20 cellular contexts compared by ENCODE assay signal in the genomic region with DNA sequence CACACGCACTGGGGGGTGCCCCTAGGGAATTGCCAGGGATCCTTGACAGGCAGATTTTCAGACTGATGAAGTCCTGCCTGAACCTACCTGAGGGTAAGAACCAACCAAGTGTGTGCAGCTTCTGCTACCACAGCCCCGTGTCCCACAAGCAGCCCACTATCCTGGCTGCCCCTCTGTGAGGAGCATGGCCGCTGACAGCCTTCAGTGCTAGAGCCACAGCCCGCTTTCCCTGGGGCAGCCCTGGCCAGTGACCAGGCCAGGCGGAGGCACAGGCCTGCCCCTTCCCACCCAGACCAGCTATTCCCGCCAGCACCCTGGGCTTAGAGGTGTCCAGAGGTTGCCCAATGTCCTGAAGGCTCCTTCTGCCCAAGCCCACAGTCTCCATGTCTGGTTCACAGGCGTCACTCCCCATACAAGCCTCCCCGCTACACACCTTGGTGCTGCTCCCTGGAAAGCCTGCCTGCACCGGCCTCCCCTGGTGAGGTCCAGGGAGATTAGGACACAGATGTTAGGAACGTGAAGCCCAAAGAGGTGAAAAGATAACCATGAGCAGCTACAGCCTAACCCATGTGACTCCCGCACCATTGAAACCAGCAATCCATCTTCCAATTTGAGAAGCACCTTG.
A peak's percentile ranks its signal among the peaks of the same experiment; 100 is the strongest.
DNase-seq lines count a peak whose midpoint lies in the region; ATAC-seq and TF ChIP-seq lines count a peak whose summit lies in the region.
"Had no signal": no experiment of that assay in that cellular context is flagged by ENCODE, and none has a peak within 500 bp of the region (broad histone marks: within the 10 kb centered on the region; RNA-seq: fewer than 3 reads in every experiment).

No MANE protein-coding gene starts in this region.

- H3K4me1 ChIP-seq in right atrium auricular region = no peaks in the 10 kb centered on the region
- peaks cover 40% of the 10 kb centered on the region for H3K4me1 ChIP-seq in parathyroid adenoma
- H3K4me1 ChIP-seq in upper lobe of right lung = no peaks in the 10 kb centered on the region

- intact Hi-C loops in Right ventricle myocardium inferior (cut with DNase I) (no loop called here), upper lobe of right lung (cut with DNase I) (no loop called here)
- intact Hi-C loops in activated T-helper 1 cell treated with anti-CD3 and anti-CD28 coated beads, Interleukin-12 subunit alpha, Interleukin-12 subunit beta, Interleukin-2, Interleukin-4 antibody, amounts not matched to agents 30 ng/mL and 10 ng/mL and 1 ng/mL, durations not matched to agents 14 hours and 24 hours and 36 hours (cut with micrococcal nuclease) = no loop called here

- no peaks in the 10 kb centered on the region for H3K36me3 ChIP-seq in right atrium auricular region
- H3K36me3 ChIP-seq in parathyroid adenoma (ENCODE audit: control insufficient read depth, insufficient read depth, low read length) = no peaks in the 10 kb centered on the region
- no peaks in the 10 kb centered on the region for H3K36me3 ChIP-seq in upper lobe of right lung
- H3K36me3 ChIP-seq: BLaER1 treated with 17β-estradiol and CSF1 and Interleukin-3, amounts not matched to agents 10 nM and 100 nM had no signal

- H3K4me3 ChIP-seq in right atrium auricular region (no peak overlapping the region), parathyroid adenoma (ENCODE audit: low read depth, low read length) (no peak overlapping the region), upper lobe of right lung (no peak overlapping the region)
- H3K4me3 ChIP-seq: BLaER1 treated with 17β-estradiol and CSF1 and Interleukin-3, amounts not matched to agents 10 nM and 100 nM had no signal

- no peaks in the 10 kb centered on the region for H3K36me3 Mint-ChIP-seq in activated T-helper 1 cell treated with anti-CD3 and anti-CD28 coated beads, Interleukin-12 subunit alpha, Interleukin-12 subunit beta, Interleukin-2, Interleukin-4 antibody, amounts not matched to agents 30 ng/mL and 10 ng/mL and 1 ng/mL, durations not matched to agents 14 hours and 24 hours and 36 hours (ENCODE audit: low read depth)

- no peaks in the 10 kb centered on the region for H3K4me1 Mint-ChIP-seq in activated T-helper 1 cell treated with anti-CD3 and anti-CD28 coated beads, Interleukin-12 subunit alpha, Interleukin-12 subunit beta, Interleukin-2, Interleukin-4 antibody, amounts not matched to agents 30 ng/mL and 10 ng/mL and 1 ng/mL, durations not matched to agents 14 hours and 24 hours and 36 hours (ENCODE audit: low read depth)

- no peak overlapping the region for H3K4me2 ChIP-seq in parathyroid adenoma (ENCODE audit: low read length)
- H3K4me2 ChIP-seq: BLaER1 treated with 17β-estradiol and CSF1 and Interleukin-3, amounts not matched to agents 10 nM and 100 nM had no signal

- H3K27ac ChIP-seq in right atrium auricular region (no peak overlapping the region), parathyroid adenoma (no peak overlapping the region), upper lobe of right lung (no peak overlapping the region)
- H3K27ac ChIP-seq: BLaER1 treated with 17β-estradiol and CSF1 and Interleukin-3, amounts not matched to agents 10 nM and 100 nM had no signal

- no peaks in the 10 kb centered on the region for H3K27me3 Mint-ChIP-seq in activated T-helper 1 cell treated with anti-CD3 and anti-CD28 coated beads, Interleukin-12 subunit alpha, Interleukin-12 subunit beta, Interleukin-2, Interleukin-4 antibody, amounts not matched to agents 30 ng/mL and 10 ng/mL and 1 ng/mL, durations not matched to agents 14 hours and 24 hours and 36 hours (ENCODE audit: insufficient read depth)
- H3K27me3 Mint-ChIP-seq: CD4-positive, alpha-beta T cell had no signal

- H3K4me3 Mint-ChIP-seq in activated T-helper 1 cell treated with anti-CD3 and anti-CD28 coated beads, Interleukin-12 subunit alpha, Interleukin-12 subunit beta, Interleukin-2, Interleukin-4 antibody, amounts not matched to agents 30 ng/mL and 10 ng/mL and 1 ng/mL, durations not matched to agents 14 hours and 24 hours and 36 hours = no peak overlapping the region
- H3K4me3 Mint-ChIP-seq: CD4-positive, alpha-beta T cell had no signal

- H3K9me3 Mint-ChIP-seq in activated T-helper 1 cell treated with anti-CD3 and anti-CD28 coated beads, Interleukin-12 subunit alpha, Interleukin-12 subunit beta, Interleukin-2, Interleukin-4 antibody, amounts not matched to agents 30 ng/mL and 10 ng/mL and 1 ng/mL, durations not matched to agents 14 hours and 24 hours and 36 hours = no peaks in the 10 kb centered on the region
- H3K9me3 Mint-ChIP-seq: CD4-positive, alpha-beta T cell had no signal

- no peak overlapping the region for H3K9ac ChIP-seq in parathyroid adenoma
- H3K9ac ChIP-seq: BLaER1 treated with 17β-estradiol and CSF1 and Interleukin-3, amounts not matched to agents 10 nM and 100 nM had no signal

- no peaks in the 10 kb centered on the region for H3K9me3 ChIP-seq in right atrium auricular region
- no peaks in the 10 kb centered on the region for H3K9me3 ChIP-seq in parathyroid adenoma (ENCODE audit: control insufficient read depth, low read length)
- H3K9me3 ChIP-seq in upper lobe of right lung = no peaks in the 10 kb centered on the region
- H3K9me3 ChIP-seq: BLaER1 treated with 17β-estradiol and CSF1 and Interleukin-3, amounts not matched to agents 10 nM and 100 nM had no signal

- TF ChIP-seq CTCF in right atrium auricular region (IDR thresholded peaks at IDR 0.05) (no peak), parathyroid adenoma (IDR thresholded peaks at IDR 0.05) (no peak), upper lobe of right lung (IDR thresholded peaks at IDR 0.05) (no peak)

- peak; percentile 26 for ATAC-seq in Right ventricle myocardium inferior
- ATAC-seq in upper lobe of right lung = no peak
- no peak for ATAC-seq in HG03095 (IDR thresholded peaks at IDR 0.05; ENCODE audit: unreplicated experiment)

- no peaks in the 10 kb centered on the region for H3K79me2 ChIP-seq in parathyroid adenoma

- H3K27ac Mint-ChIP-seq in activated T-helper 1 cell treated with anti-CD3 and anti-CD28 coated beads, Interleukin-12 subunit alpha, Interleukin-12 subunit beta, Interleukin-2, Interleukin-4 antibody, amounts not matched to agents 30 ng/mL and 10 ng/mL and 1 ng/mL, durations not matched to agents 14 hours and 24 hours and 36 hours = no peak overlapping the region
- H3K27ac Mint-ChIP-seq: CD4-positive, alpha-beta T cell had no signal

- H2AFZ ChIP-seq in parathyroid adenoma = peak overlapping the region; percentile 48

- H3K27me3 ChIP-seq in right atrium auricular region = no peaks in the 10 kb centered on the region
- H3K27me3 ChIP-seq in parathyroid adenoma (ENCODE audit: control insufficient read depth, insufficient read depth, low read length) = no peaks in the 10 kb centered on the region
- no peaks in the 10 kb centered on the region for H3K27me3 ChIP-seq in upper lobe of right lung
- H3K27me3 ChIP-seq: BLaER1 treated with 17β-estradiol and CSF1 and Interleukin-3, amounts not matched to agents 10 nM and 100 nM had no signal

- DNase-seq in Right ventricle myocardium inferior (ENCODE audit: missing footprints) = no peak
- DNase-seq in right atrium auricular region (ENCODE audit: low spot score) = no peak
- DNase-seq in islet precursor cell = peak; percentile 27
- DNase-seq in upper lobe of right lung = peak; percentile 54
- DNase-seq in activated T-helper 1 cell treated with anti-CD3 and anti-CD28 coated beads, Interleukin-12 subunit alpha, Interleukin-12 subunit beta, Interleukin-2, Interleukin-4 antibody, amounts not matched to agents 30 ng/mL and 10 ng/mL and 1 ng/mL, durations not matched to agents 14 hours and 24 hours and 36 hours (ENCODE audit: low spot score) = no peak
- no peak for DNase-seq in AG20443 (ENCODE audit: low spot score)
- DNase-seq: CD4-positive, alpha-beta T cell; KBM-7; MV-4-11; NCI-H1105; NCI-H1436 treated with DMSO at 0.1 percent for 48 hours; NCI-H187 treated with DMSO at 0.1 percent for 48 hours; NCI-H2171 treated with DMSO at 0.1 percent for 48 hours; NCI-H345; NCI-H510A treated with DMSO at 0.1 percent for 48 hours; OCI-M1; Right ventricle myocardium superior had no signal

Comparison
In these comparisons a context has a peak if more than half of its experiments do, and no peak if none do; other contexts are left out.
1. DNase-seq: peak in islet precursor cell (single experiment) and upper lobe of right lung (single experiment); none in Right ventricle myocardium inferior (single experiment), right atrium auricular region (single experiment), activated T-helper 1 cell treated with anti-CD3 and anti-CD28 coated beads, Interleukin-12 subunit alpha, Interleukin-12 subunit beta, Interleukin-2, Interleukin-4 antibody, amounts not matched to agents 30 ng/mL and 10 ng/mL and 1 ng/mL, durations not matched to agents 14 hours and 24 hours and 36 hours (single experiment) and AG20443 (single experiment).